In the genomic region with DNA sequence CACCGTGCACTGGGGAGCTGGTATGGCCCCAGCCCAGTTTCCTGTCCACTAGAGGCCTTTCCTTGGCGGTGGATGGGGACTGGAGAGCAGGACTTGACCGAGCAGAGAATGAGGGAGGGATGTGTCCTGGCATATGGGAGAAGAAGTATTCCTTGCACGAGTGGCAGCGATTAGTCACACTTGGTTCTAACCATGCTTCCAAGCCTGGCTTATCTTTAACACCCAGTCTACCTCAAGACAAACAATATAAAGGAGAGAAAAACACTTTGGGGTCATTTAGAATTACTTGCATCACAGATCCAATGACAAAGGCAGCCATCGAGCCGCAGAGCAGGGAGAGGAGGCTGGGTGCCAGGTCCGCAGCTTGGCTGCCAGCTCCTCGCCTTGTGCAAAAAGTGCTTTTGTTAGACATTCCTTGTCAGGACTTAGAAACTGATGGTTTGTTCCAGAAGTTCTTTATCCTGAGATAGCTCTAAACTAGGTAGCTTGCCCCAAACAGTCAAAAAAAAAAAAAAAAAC, we compare ENCODE assay signal across 20 cellular contexts.
DNase-seq lines count a peak whose midpoint lies in the region; ATAC-seq and TF ChIP-seq lines count a peak whose summit lies in the region.
"Had no signal": no experiment of that assay in that cellular context is flagged by ENCODE, and none has a peak within 500 bp of the region (broad histone marks: within the 10 kb centered on the region; RNA-seq: fewer than 3 reads in every experiment).

No MANE protein-coding gene starts in this region.

- no peaks in the 10 kb centered on the region for H3K9me3 Mint-ChIP-seq in Calu3 (ENCODE audit: low read depth, unreplicated experiment)

- no peak overlapping the region for H3K4me3 Mint-ChIP-seq in Calu3 (ENCODE audit: low read depth, unreplicated experiment)

- DNase-seq in Caki2 (ENCODE audit: low read depth): peak; percentile 92
- peak; percentile 5 for DNase-seq in astrocyte of the cerebellum (ENCODE audit: low read depth)
- peak; percentile 73 for DNase-seq in glomerular visceral epithelial cell (ENCODE audit: extremely low spot score)
- DNase-seq in renal cortical epithelial cell (ENCODE audit: low read depth): peak; percentile 92
- no peak for DNase-seq in foreskin keratinocyte
- DNase-seq in Calu3: no peak
- DNase-seq: BE2C, DMS79 treated with DMSO at 0.1 percent for 48 hours, GOT3, HCEC 1CT, Karpas-422, MV-4-11, NCI-H1105 treated with DMSO at 0.1 percent for 48 hours, NCI-H2081, NCI-H2171 treated with DMSO at 0.1 percent for 48 hours, NCI-H524 treated with DMSO at 0.1 percent for 48 hours, NCI-H82, Peyer's patch had no signal

- CTCF ChIA-PET in Calu3 (lab: Charles Lee): no interaction called here

- no peaks in the 10 kb centered on the region for H3K27me3 ChIP-seq in foreskin keratinocyte
- H3K27me3 ChIP-seq: Peyer's patch, SJSA1 had no signal

- H3K4me1 ChIP-seq in foreskin keratinocyte: no peaks in the 10 kb centered on the region
- H3K4me1 ChIP-seq: BE2C, Peyer's patch, SJSA1 had no signal

- no peak overlapping the region for H3K27ac ChIP-seq in foreskin keratinocyte
- H3K27ac ChIP-seq: Peyer's patch, SJSA1 had no signal

- no peaks in the 10 kb centered on the region for H3K36me3 Mint-ChIP-seq in Calu3 (ENCODE audit: insufficient read depth, unreplicated experiment)

- ATAC-seq in foreskin keratinocyte (no peak), HG03442 (IDR thresholded peaks at IDR 0.05; ENCODE audit: unreplicated experiment) (no peak)

- BruUV-seq in Calu3 (replicated peaks; lab: Mats Ljungman, UMichigan): no TSS peak

- no peaks in the 10 kb centered on the region for H3K27me3 Mint-ChIP-seq in Calu3 (ENCODE audit: unreplicated experiment)

- intact Hi-C loops in Calu3 (cut with micrococcal nuclease; ENCODE audit: unreplicated experiment): no loop called here

- no peak overlapping the region for H3K4me3 ChIP-seq in astrocyte of the cerebellum (ENCODE audit: low read depth, low read length)
- H3K4me3 ChIP-seq: Peyer's patch, SJSA1 had no signal

- TF ChIP-seq CTCF in astrocyte of the cerebellum (IDR thresholded peaks at IDR 0.05; ENCODE audit: low read depth, low read length, missing control alignments) (no peak), foreskin keratinocyte (conservative IDR thresholded peaks at IDR 0.05) (no peak), Calu3 (IDR thresholded peaks at IDR 0.05; ENCODE audit: unreplicated experiment) (no peak)

- in situ Hi-C loops in Caki2 (cut with HindIII; ENCODE audit: low pct_unique_long_range_greater_than_20kb, low sequenced_read_pairs) (no loop called here), astrocyte of the cerebellum (cut with HindIII; ENCODE audit: low sequenced_read_pairs) (no loop called here)

- no peaks in the 10 kb centered on the region for H3K4me1 Mint-ChIP-seq in Calu3 (ENCODE audit: low read depth, unreplicated experiment)

- no peak overlapping the region for H3K27ac Mint-ChIP-seq in Calu3 (ENCODE audit: unreplicated experiment)

Comparison
In these comparisons a context has a peak if more than half of its experiments do, and no peak if none do; other contexts are left out.
1. DNase-seq: peak in Caki2 (single experiment), astrocyte of the cerebellum (single experiment), glomerular visceral epithelial cell (single experiment) and renal cortical epithelial cell (single experiment); none in foreskin keratinocyte (0 of 2) and Calu3 (single experiment).